In genomic region chr9:84751921-84752320, GRCh38 we compare ENCODE assay signal across 22 cellular contexts.
DNase-seq lines count a peak whose midpoint lies in the region; ATAC-seq and TF ChIP-seq lines count a peak whose summit lies in the region.
"Had no signal": no experiment of that assay in that cellular context is flagged by ENCODE, and none has a peak within 500 bp of the region (broad histone marks: within the 10 kb centered on the region; RNA-seq: fewer than 3 reads in every experiment).

No MANE protein-coding gene starts in this region.

- CTCF ChIA-PET in MCF 10A (lab: Yijun Ruan, JAX) = interaction anchor here (1.0 kb wide), 1 partner anchor 506 kb away, joined by 3 read pairs; no protein-coding TSS in a partner anchor

- no peak for ATAC-seq in GM18909 (IDR thresholded peaks at IDR 0.05; ENCODE audit: poor library complexity, unreplicated experiment)
- ATAC-seq in HG02588 (IDR thresholded peaks at IDR 0.05; ENCODE audit: unreplicated experiment) = no peak
- no peak for ATAC-seq in GM21528 (IDR thresholded peaks at IDR 0.05; ENCODE audit: low FRiP score, unreplicated experiment)
- ATAC-seq: SK-N-SH treated with all-trans-retinoic acid at 6 μM for 48 hours had no signal

- peaks cover 28% of the 10 kb centered on the region for H3K4me1 Mint-ChIP-seq in MCF 10A (ENCODE audit: insufficient read depth, unreplicated experiment)
- H3K4me1 Mint-ChIP-seq: H9, naive B cell had no signal

- no peaks in the 10 kb centered on the region for H3K36me3 Mint-ChIP-seq in MCF 10A (ENCODE audit: insufficient read depth, unreplicated experiment)
- H3K36me3 Mint-ChIP-seq: naive B cell had no signal

- no peaks in the 10 kb centered on the region for H3K27me3 Mint-ChIP-seq in MCF 10A (ENCODE audit: insufficient read depth, unreplicated experiment)

- POLR2A ChIA-PET in MCF 10A (lab: Yijun Ruan, JAX) = interaction anchor here (1.0 kb wide), 1 partner anchor 197 kb away, joined by 3 read pairs; no protein-coding TSS in a partner anchor

- peak overlapping the region; percentile 16 for H3K27ac Mint-ChIP-seq in MCF 10A (ENCODE audit: low read depth, unreplicated experiment)
- H3K27ac Mint-ChIP-seq: H9, naive B cell had no signal

- BruUV-seq in MCF 10A (replicated peaks; lab: Mats Ljungman, UMichigan) = no TSS peak

- TF ChIP-seq CTCF in MCF 10A (IDR thresholded peaks at IDR 0.05; ENCODE audit: unreplicated experiment) = no peak

- H3K4me3 Mint-ChIP-seq in MCF 10A (ENCODE audit: unreplicated experiment) = no peak overlapping the region
- H3K4me3 Mint-ChIP-seq: H9, naive B cell had no signal

- no peaks in the 10 kb centered on the region for H3K9me3 Mint-ChIP-seq in MCF 10A (ENCODE audit: unreplicated experiment)
- H3K9me3 Mint-ChIP-seq: H9 had no signal

- DNase-seq in EH (ENCODE audit: low read depth) = peak; percentile 47
- DNase-seq in NCI-H69 (lab: John Stamatoyannopoulos, UW) = peak; percentile 45
- peak; percentile 14 for DNase-seq in MCF 10A (ENCODE audit: unreplicated experiment)
- peak; percentile 50 for DNase-seq in kidney tubule cell (ENCODE audit: low spot score)
- DNase-seq: activated CD4-positive, alpha-beta T cell treated with anti-CD3 and anti-CD28 coated beads for 4 hours; activated CD8-positive, alpha-beta memory T cell treated with anti-CD3 and anti-CD28 coated beads, Interleukin-2, amount 50 U/mL, for 48 hours; activated gamma-delta T cell treated with Interleukin-2 at 50 U/mL for 16 hours; AML-193; anterior cingulate cortex; foreskin melanocyte; H9; hippocampal formation; mesenchymal stem cell; naive B cell; NCI-H146; NCI-H226; stimulated activated naive CD4-positive, alpha-beta T cell treated with Interleukin-2 at 50 U/mL for 16 hours; trophoblast cell had no signal

- intact Hi-C loops in MCF 10A (cut with micrococcal nuclease) = no loop called here
